Comparison of ENCODE assay signal across 8 cellular contexts in the genomic region with DNA sequence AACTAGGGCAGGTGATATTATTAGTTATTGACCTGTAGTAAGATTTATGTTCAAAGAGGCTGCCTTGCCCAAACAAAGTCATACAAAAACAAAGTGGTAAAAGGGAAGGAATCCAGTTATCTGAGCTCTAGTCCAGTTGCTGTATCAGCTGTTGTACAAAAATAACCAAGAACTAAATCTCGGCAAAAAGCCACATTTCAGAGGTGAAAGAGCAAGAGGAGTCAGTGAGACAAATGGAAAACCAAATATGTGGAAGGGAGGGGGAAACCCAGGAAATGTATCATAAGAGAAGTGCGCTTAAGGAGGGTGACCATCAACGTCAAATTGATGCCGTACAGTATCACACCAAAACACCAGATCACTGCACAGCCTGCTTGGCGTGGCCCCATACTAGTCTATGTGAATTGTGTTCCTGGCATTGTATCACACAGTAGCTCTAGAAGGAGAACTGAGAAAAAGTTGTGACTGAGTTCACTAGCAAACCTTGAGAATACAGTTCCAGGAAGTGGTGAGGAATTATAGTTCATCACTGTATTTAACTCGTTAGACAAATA. TPM values are rescaled to one million over a fixed set of nuclear protein-coding genes. Genes with fewer than 3 reads are reported as not detected.
A peak's percentile ranks its signal among the peaks of the same experiment; 100 is the strongest.
DNase-seq lines count a peak whose midpoint lies in the region; ATAC-seq lines count a peak whose summit lies in the region.

No MANE protein-coding gene starts in this region.

- H3K9me3 ChIP-seq in mucosa of rectum (ENCODE audit: control insufficient read depth in 2 of 2, low read length in 2 of 2) (no peaks in the 10 kb centered on the region), trophoblast cell (ENCODE audit: insufficient read depth, low read depth, low read length) (no peaks in the 10 kb centered on the region)

- H3K14ac ChIP-seq in trophoblast cell (ENCODE audit: low read length): no peak overlapping the region

- H3K27ac ChIP-seq in mucosa of rectum (ENCODE audit: low read depth in 2 of 2, low read length in 2 of 2) (peak overlapping the region; percentile 11 to 41), trophoblast cell (ENCODE audit: low read depth, low read length) (no peak overlapping the region)

- H3K18ac ChIP-seq in trophoblast cell (ENCODE audit: low read length): no peak overlapping the region

- no peak overlapping the region for H2AK5ac ChIP-seq in trophoblast cell (ENCODE audit: low read length)

- WGBS in trophoblast cell (ENCODE audit: extremely low coverage, insufficient coverage, insufficient read length): no CpG with 5 or more reads among the region's 6 CpGs

- H2AFZ ChIP-seq in trophoblast cell (ENCODE audit: insufficient read depth, low read length, poor library complexity): no peak overlapping the region

- H3K9ac ChIP-seq in mucosa of rectum (ENCODE audit: low read depth in 1 of 2, low read length in 2 of 2): peak overlapping the region in 1 of 2 donors; percentile 34
- H3K9ac ChIP-seq in trophoblast cell (ENCODE audit: low read length): no peak overlapping the region

- H3K4me2 ChIP-seq in trophoblast cell (ENCODE audit: low read length): no peak overlapping the region

- no peak overlapping the region for H2BK120ac ChIP-seq in trophoblast cell (ENCODE audit: insufficient read depth, low read length, poor library complexity)

- H3K79me2 ChIP-seq in trophoblast cell (ENCODE audit: control insufficient read depth, insufficient read depth, low read length, poor library complexity): no peaks in the 10 kb centered on the region

- H2BK12ac ChIP-seq in trophoblast cell (ENCODE audit: low read length): no peak overlapping the region

- no peak overlapping the region for H4K91ac ChIP-seq in trophoblast cell (ENCODE audit: low read depth, low read length)

- no peak overlapping the region for H3K4me3 ChIP-seq in mucosa of rectum (ENCODE audit: low read length in 2 of 2)
- H3K4me3 ChIP-seq in trophoblast cell (ENCODE audit: low read depth, low read length): no peak overlapping the region

- no peak overlapping the region for H3K23ac ChIP-seq in trophoblast cell (ENCODE audit: low read length)

- H3K4ac ChIP-seq in trophoblast cell (ENCODE audit: low read depth, low read length): no peak overlapping the region

- H2BK5ac ChIP-seq in trophoblast cell (ENCODE audit: low read depth, low read length, poor library complexity): no peak overlapping the region

- H3K79me1 ChIP-seq in trophoblast cell (ENCODE audit: low read length): no peaks in the 10 kb centered on the region

- no peak overlapping the region for H4K8ac ChIP-seq in trophoblast cell (ENCODE audit: low read depth, low read length)

- peak; percentile 37 for DNase-seq in activated CD8-positive, alpha-beta memory T cell treated with anti-CD3 and anti-CD28 coated beads, Interleukin-2, amount 50 U/mL, for 1 hour (ENCODE audit: extremely low read depth)
- DNase-seq in trophoblast cell: no peak
- DNase-seq in AG20443 (ENCODE audit: low spot score): no peak
- DNase-seq in DMS 273 (lab: John Stamatoyannopoulos, UW; ENCODE audit: unreplicated experiment): no peak
- no peak for DNase-seq in NCI-H345 treated with DMSO at 0.1 percent for 48 hours (lab: John Stamatoyannopoulos, UW; ENCODE audit: unreplicated experiment)

- H3K27me3 ChIP-seq in mucosa of rectum (ENCODE audit: control insufficient read depth in 2 of 2, insufficient read depth in 2 of 2, low read length in 2 of 2): no peaks in the 10 kb centered on the region
- H3K27me3 ChIP-seq in trophoblast cell (ENCODE audit: insufficient read depth, low read length): no peaks in the 10 kb centered on the region

- peaks cover 0 to 2% of the 10 kb centered on the region in 2 donors for H3K4me1 ChIP-seq in mucosa of rectum (ENCODE audit: control insufficient read depth in 2 of 2, insufficient read depth in 2 of 2, low read length in 2 of 2)
- no peaks in the 10 kb centered on the region for H3K4me1 ChIP-seq in trophoblast cell (ENCODE audit: control insufficient read depth in 1 of 2, insufficient read depth in 2 of 2, low read length in 2 of 2)

- H3K36me3 ChIP-seq in mucosa of rectum (ENCODE audit: control insufficient read depth in 2 of 2, insufficient read depth in 2 of 2, low read length in 2 of 2) (peaks cover 2 to 4% of the 10 kb centered on the region in 2 donors), trophoblast cell (ENCODE audit: control insufficient read depth in 1 of 2, insufficient read depth in 2 of 2, low read length in 2 of 2) (peaks cover 0 to 6% of the 10 kb centered on the region in 2 experiments)

- H4K12ac ChIP-seq in trophoblast cell (ENCODE audit: low read depth, low read length): no peak overlapping the region

- ATAC-seq in GM18868 (IDR thresholded peaks at IDR 0.05; ENCODE audit: unreplicated experiment) (peak; percentile 68), HG02763 (IDR thresholded peaks at IDR 0.05; ENCODE audit: unreplicated experiment) (peak; percentile 58)

RNA-seq across cellular contexts. Expression of a gene that starts 6.4 kb away (rescaled TPM):
- 0.60 and 0.75 TPM in 2 replicates for polyA plus RNA-seq in trophoblast cell (2013)
